In the genomic region with DNA sequence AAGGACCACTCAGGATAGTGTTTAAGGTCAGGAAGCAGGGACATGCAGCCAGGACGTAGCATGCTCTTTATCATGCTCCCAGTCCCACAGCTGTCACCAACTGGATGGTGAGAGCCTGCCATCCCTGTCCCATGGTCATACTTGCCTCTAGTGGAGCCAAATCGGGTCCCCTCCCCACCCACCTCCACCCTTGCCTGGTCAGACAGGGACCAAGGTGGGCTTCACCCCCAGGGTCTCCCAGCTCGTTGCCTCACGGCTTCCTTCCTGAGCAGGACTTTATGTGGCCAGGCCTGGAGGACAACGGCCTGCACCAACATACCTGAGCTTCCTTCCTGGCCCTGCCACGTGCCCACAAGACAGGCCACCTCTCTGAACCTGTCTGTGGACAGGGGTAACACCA, we compare ENCODE assay signal across 21 cellular contexts. TPM values are rescaled to one million over a fixed set of nuclear protein-coding genes. Genes with fewer than 3 reads are reported as not detected.
"Had no signal": no experiment of that assay in that cellular context is flagged by ENCODE, and none has a peak within 500 bp of the region (broad histone marks: within the 10 kb centered on the region; RNA-seq: fewer than 3 reads in every experiment).

No MANE protein-coding gene starts in this region.

- H3K4me3 ChIP-seq: mucosa of descending colon, prostate gland, right lobe of liver, stomach, thoracic aorta had no signal

- H3K27me3 ChIP-seq: right lobe of liver, stomach had no signal

- DNase-seq: activated CD4-positive, alpha-beta T cell treated with anti-CD3 and anti-CD28 coated beads, Interleukin-2, amount 10 ng/mL, durations not matched to agents 7 days and 5 days; activated CD8-positive, alpha-beta memory T cell treated with anti-CD3 and anti-CD28 coated beads, Interleukin-2, amount 50 U/mL, for 4 hours; activated naive CD4-positive, alpha-beta T cell treated with anti-CD3 and anti-CD28 coated beads, Interleukin-2, amount 50 U/mL, for 16 hours; activated T-cell treated with anti-CD3 and anti-CD28 coated beads, Interleukin-2, amount 50 U/mL, for 4 hours; aorta; cerebellar nuclear complex; cortex of kidney; mammary epithelial cell; mucosa of descending colon; naive B cell; right lobe of liver; stimulated activated CD4-positive, alpha-beta T cell treated with anti-CD3 and anti-CD28 coated beads, Interleukin-4, amount 100 ng/mL, for 24 hours; stomach; T1000 had no signal

- FAIRE-seq: islet of Langerhans had no signal

- H3K9me3 ChIP-seq: mucosa of descending colon, prostate gland, right lobe of liver, stomach, thoracic aorta had no signal

- ATAC-seq: activated CD4-positive, CD25-positive, alpha-beta regulatory T cell treated with anti-CD3 and anti-CD28 coated beads, Interleukin-2, amount 50 U/mL, for 24 hours; activated T-cell treated with anti-CD3 and anti-CD28 coated beads, Interleukin-2, amount 50 U/mL, for 4 hours; left lobe of liver; mucosa of descending colon; right lobe of liver; stimulated activated effector memory CD8-positive, alpha-beta T cell treated with anti-CD3 and anti-CD28 coated beads, Interleukin-12 subunit alpha, Interleukin-12 subunit beta, amount 100 ng/mL, for 72 hours had no signal

- H3K36me3 ChIP-seq: prostate gland, right lobe of liver, stomach, thoracic aorta had no signal

- H3K4me1 ChIP-seq: prostate gland, right lobe of liver had no signal

- H3K27ac ChIP-seq: right lobe of liver had no signal

RNA-seq across cellular contexts. Expression of gene A4GALT, which starts 19.8 kb away (rescaled TPM):
- total RNA-seq: activated T-cell treated with anti-CD3 and anti-CD28 coated beads, Interleukin-2, amount 50 U/mL, for 4 hours; T-helper 1 cell treated with Interleukin-12 subunit alpha and Interleukin-12 subunit beta and Interleukin-4 antibody, amounts not matched to agents 30 ng/mL and 1 ng/mL, for 36 hours had no signal
